1 cellular context compared by ENCODE assay signal in the genomic region with DNA sequence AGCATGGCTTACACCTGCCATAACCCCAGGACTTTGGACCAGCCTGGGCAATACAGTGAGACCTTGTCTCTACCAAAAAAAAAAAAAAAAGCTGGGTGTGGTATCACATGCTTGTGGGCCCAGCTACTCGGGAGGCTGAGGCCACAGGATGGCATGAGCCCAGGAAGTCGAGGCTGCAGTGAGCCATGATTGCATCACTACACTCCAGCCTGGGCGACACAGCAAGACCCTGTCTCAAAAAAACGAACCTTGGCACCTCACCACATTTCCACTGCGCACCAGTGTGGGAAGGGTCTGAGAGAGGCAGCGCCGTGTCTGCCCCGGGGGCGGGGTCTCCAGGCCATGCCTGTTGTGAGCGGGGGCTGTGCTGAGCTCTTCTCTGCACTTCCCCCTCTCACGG.
TF ChIP-seq lines count a peak whose summit lies in the region.

No MANE protein-coding gene starts in this region.

TF ChIP-seq in HepG2, 621 proteins besides CTCF, POLR2A, EP300 and RAD21 (continued from another document):
- TF ChIP-seq, protein P1, sequence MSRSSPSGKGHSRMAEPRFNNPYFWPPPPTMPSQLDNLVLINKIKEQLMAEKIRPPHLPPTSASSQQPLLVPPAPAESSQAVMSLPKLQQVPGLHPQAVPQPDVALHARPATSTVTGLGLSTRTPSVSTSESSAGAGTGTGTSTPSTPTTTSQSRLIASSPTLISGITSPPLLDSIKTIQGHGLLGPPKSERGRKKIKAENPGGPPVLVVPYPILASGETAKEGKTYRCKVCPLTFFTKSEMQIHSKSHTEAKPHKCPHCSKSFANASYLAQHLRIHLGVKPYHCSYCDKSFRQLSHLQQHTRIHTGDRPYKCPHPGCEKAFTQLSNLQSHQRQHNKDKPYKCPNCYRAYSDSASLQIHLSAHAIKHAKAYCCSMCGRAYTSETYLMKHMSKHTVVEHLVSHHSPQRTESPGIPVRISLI (CRISPR knock-in tag; IDR thresholded peaks at IDR 0.05; ENCODE audit: borderline replicate concordance) = 0 out of 2 replicates have a peak, but pooled peaks have one; percentile 45
- TF ChIP-seq, protein P2, sequence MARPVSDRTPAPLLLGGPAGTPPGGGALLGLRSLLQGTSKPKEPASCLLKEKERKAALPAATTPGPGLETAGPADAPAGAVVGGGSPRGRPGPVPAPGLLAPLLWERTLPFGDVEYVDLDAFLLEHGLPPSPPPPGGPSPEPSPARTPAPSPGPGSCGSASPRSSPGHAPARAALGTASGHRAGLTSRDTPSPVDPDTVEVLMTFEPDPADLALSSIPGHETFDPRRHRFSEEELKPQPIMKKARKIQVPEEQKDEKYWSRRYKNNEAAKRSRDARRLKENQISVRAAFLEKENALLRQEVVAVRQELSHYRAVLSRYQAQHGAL (CRISPR knock-in tag; IDR thresholded peaks at IDR 0.05; ENCODE audit: not compliant biosample characterization) = no peak
- TF ChIP-seq ZNF749 (CRISPR knock-in tag; IDR thresholded peaks at IDR 0.05; ENCODE audit: borderline replicate concordance) = no peak
- TF ChIP-seq, protein P3, sequence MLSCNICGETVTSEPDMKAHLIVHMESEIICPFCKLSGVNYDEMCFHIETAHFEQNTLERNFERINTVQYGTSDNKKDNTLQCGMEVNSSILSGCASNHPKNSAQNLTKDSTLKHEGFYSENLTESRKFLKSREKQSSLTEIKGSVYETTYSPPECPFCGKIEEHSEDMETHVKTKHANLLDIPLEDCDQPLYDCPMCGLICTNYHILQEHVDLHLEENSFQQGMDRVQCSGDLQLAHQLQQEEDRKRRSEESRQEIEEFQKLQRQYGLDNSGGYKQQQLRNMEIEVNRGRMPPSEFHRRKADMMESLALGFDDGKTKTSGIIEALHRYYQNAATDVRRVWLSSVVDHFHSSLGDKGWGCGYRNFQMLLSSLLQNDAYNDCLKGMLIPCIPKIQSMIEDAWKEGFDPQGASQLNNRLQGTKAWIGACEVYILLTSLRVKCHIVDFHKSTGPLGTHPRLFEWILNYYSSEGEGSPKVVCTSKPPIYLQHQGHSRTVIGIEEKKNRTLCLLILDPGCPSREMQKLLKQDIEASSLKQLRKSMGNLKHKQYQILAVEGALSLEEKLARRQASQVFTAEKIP (CRISPR knock-in tag; IDR thresholded peaks at IDR 0.05; ENCODE audit: borderline replicate concordance) = no peak
- TF ChIP-seq CEBPG (CRISPR knock-in tag; IDR thresholded peaks at IDR 0.05) = peak; percentile 60
- peak; percentile 90 for TF ChIP-seq ZNF121 (CRISPR knock-in tag; IDR thresholded peaks at IDR 0.05)
- no peak for TF ChIP-seq MED13 (CRISPR knock-in tag; IDR thresholded peaks at IDR 0.05)
- no peak for TF ChIP-seq GTF2F1 (IDR thresholded peaks at IDR 0.05; ENCODE audit: low read length)
- TF ChIP-seq, protein P4, sequence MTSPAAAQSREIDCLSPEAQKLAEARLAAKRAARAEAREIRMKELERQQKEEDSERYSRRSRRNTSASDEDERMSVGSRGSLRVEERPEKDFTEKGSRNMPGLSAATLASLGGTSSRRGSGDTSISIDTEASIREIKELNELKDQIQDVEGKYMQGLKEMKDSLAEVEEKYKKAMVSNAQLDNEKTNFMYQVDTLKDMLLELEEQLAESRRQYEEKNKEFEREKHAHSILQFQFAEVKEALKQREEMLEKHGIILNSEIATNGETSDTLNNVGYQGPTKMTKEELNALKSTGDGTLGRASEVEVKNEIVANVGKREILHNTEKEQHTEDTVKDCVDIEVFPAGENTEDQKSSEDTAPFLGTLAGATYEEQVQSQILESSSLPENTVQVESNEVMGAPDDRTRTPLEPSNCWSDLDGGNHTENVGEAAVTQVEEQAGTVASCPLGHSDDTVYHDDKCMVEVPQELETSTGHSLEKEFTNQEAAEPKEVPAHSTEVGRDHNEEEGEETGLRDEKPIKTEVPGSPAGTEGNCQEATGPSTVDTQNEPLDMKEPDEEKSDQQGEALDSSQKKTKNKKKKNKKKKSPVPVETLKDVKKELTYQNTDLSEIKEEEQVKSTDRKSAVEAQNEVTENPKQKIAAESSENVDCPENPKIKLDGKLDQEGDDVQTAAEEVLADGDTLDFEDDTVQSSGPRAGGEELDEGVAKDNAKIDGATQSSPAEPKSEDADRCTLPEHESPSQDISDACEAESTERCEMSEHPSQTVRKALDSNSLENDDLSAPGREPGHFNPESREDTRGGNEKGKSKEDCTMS (CRISPR knock-in tag; conservative IDR thresholded peaks at IDR 0.05) = no peak
- TF ChIP-seq, protein P5, sequence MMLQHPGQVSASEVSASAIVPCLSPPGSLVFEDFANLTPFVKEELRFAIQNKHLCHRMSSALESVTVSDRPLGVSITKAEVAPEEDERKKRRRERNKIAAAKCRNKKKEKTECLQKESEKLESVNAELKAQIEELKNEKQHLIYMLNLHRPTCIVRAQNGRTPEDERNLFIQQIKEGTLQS (CRISPR knock-in tag; IDR thresholded peaks at IDR 0.05) = peak; percentile 18; the same call in 1 of the 2 replicates
- no peak for TF ChIP-seq ZNF672 (CRISPR knock-in tag; IDR thresholded peaks at IDR 0.05)
- TF ChIP-seq ZNF282 (IDR thresholded peaks at IDR 0.05; ENCODE audit: partially characterized antibody) = no peak
- TF ChIP-seq, protein P6, sequence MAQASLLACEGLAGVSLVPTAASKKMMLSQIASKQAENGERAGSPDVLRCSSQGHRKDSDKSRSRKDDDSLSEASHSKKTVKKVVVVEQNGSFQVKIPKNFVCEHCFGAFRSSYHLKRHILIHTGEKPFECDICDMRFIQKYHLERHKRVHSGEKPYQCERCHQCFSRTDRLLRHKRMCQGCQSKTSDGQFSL (CRISPR knock-in tag; IDR thresholded peaks at IDR 0.05) = no peak
- no peak for TF ChIP-seq ZNF546 (CRISPR knock-in tag; conservative IDR thresholded peaks at IDR 0.05)
- peak; percentile 37; the same call in 1 of the 2 replicates for TF ChIP-seq CEBPB (IDR thresholded peaks at IDR 0.05; ENCODE audit: borderline replicate concordance, low read depth, low read length)
- TF ChIP-seq, protein P7, sequence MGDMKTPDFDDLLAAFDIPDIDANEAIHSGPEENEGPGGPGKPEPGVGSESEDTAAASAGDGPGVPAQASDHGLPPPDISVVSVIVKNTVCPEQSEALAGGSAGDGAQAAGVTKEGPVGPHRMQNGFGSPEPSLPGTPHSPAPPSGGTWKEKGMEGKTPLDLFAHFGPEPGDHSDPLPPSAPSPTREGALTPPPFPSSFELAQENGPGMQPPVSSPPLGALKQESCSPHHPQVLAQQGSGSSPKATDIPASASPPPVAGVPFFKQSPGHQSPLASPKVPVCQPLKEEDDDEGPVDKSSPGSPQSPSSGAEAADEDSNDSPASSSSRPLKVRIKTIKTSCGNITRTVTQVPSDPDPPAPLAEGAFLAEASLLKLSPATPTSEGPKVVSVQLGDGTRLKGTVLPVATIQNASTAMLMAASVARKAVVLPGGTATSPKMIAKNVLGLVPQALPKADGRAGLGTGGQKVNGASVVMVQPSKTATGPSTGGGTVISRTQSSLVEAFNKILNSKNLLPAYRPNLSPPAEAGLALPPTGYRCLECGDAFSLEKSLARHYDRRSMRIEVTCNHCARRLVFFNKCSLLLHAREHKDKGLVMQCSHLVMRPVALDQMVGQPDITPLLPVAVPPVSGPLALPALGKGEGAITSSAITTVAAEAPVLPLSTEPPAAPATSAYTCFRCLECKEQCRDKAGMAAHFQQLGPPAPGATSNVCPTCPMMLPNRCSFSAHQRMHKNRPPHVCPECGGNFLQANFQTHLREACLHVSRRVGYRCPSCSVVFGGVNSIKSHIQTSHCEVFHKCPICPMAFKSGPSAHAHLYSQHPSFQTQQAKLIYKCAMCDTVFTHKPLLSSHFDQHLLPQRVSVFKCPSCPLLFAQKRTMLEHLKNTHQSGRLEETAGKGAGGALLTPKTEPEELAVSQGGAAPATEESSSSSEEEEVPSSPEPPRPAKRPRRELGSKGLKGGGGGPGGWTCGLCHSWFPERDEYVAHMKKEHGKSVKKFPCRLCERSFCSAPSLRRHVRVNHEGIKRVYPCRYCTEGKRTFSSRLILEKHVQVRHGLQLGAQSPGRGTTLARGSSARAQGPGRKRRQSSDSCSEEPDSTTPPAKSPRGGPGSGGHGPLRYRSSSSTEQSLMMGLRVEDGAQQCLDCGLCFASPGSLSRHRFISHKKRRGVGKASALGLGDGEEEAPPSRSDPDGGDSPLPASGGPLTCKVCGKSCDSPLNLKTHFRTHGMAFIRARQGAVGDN (CRISPR knock-in tag; IDR thresholded peaks at IDR 0.05) = no peak
- no peak for TF ChIP-seq KDM3A (CRISPR knock-in tag; IDR thresholded peaks at IDR 0.05; ENCODE audit: low read depth)
- TF ChIP-seq HNF4A (CRISPR knock-in tag; IDR thresholded peaks at IDR 0.05) = peak; percentile 27; the same call in 1 of the 2 replicates
- TF ChIP-seq, protein P8, sequence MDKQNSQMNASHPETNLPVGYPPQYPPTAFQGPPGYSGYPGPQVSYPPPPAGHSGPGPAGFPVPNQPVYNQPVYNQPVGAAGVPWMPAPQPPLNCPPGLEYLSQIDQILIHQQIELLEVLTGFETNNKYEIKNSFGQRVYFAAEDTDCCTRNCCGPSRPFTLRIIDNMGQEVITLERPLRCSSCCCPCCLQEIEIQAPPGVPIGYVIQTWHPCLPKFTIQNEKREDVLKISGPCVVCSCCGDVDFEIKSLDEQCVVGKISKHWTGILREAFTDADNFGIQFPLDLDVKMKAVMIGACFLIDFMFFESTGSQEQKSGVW (CRISPR knock-in tag; IDR thresholded peaks at IDR 0.05; ENCODE audit: borderline replicate concordance) = no peak
- no peak for TF ChIP-seq YEATS4 (CRISPR knock-in tag; IDR thresholded peaks at IDR 0.05; ENCODE audit: borderline replicate concordance)
- no peak for TF ChIP-seq ERF (CRISPR knock-in tag; IDR thresholded peaks at IDR 0.05)
- no peak for TF ChIP-seq ZNF235 (CRISPR knock-in tag; IDR thresholded peaks at IDR 0.05; ENCODE audit: borderline replicate concordance)
- TF ChIP-seq, protein P9, sequence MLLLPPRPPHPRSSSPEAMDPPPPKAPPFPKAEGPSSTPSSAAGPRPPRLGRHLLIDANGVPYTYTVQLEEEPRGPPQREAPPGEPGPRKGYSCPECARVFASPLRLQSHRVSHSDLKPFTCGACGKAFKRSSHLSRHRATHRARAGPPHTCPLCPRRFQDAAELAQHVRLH (CRISPR knock-in tag; IDR thresholded peaks at IDR 0.05; ENCODE audit: borderline replicate concordance, low read depth) = no peak
TF ChIP-seq in HepG2: peak in this region for 6.
